ENCODE assay signal across 10 cellular contexts in the genomic region with DNA sequence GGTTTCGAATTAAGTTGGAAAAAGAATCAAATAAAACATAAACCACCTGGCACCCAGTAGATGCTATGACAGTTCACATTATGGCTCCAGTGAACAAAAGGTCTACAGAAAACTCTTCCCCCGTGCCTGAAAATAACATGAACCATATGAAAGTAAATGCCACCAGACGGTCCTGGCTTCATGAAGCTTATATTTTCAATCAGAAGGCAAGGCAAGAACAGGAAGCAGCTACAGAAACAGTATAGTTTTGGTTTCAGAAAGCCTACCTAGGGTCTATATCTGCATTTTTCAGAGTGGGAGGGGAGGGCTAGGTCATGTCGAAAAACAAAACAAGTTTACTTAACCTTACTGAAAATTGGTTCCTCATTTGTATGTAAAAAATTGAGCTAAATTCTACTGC. TPM values are rescaled to one million over a fixed set of nuclear protein-coding genes. Genes with fewer than 3 reads are reported as not detected.
A peak's percentile ranks its signal among the peaks of the same experiment; 100 is the strongest.
DNase-seq lines count a peak whose midpoint lies in the region; ATAC-seq and TF ChIP-seq lines count a peak whose summit lies in the region.
"Had no signal": no experiment of that assay in that cellular context is flagged by ENCODE, and none has a peak within 500 bp of the region (broad histone marks: within the 10 kb centered on the region; RNA-seq: fewer than 3 reads in every experiment).

No MANE protein-coding gene starts in this region.

- H3K4me1 Mint-ChIP-seq in CD4-positive, CD25-positive, alpha-beta regulatory T cell: peaks cover 30 to 71% (median 48%) of the 10 kb centered on the region in 4 donors

- peak overlapping the region; percentile 55 for H3K4me3 ChIP-seq in CD4-positive, CD25-positive, alpha-beta regulatory T cell (ENCODE audit: low read depth, low read length)
- H3K4me3 ChIP-seq in RWPE2 (ENCODE audit: severe bottlenecking): no peak overlapping the region
- H3K4me3 ChIP-seq: lower lobe of right lung had no signal

- H3K9me3 Mint-ChIP-seq in CD4-positive, CD25-positive, alpha-beta regulatory T cell: no peaks in the 10 kb centered on the region

- H3K9me3 ChIP-seq in CD4-positive, CD25-positive, alpha-beta regulatory T cell (ENCODE audit: control insufficient read depth in 2 of 2, low read length in 2 of 2): no peaks in the 10 kb centered on the region
- no peaks in the 10 kb centered on the region for H3K9me3 ChIP-seq in RWPE2 (ENCODE audit: severe bottlenecking)
- H3K9me3 ChIP-seq: lower lobe of right lung had no signal

- DNase-seq in CD4-positive, CD25-positive, alpha-beta regulatory T cell: peak in 2 of 3 donors; percentile 35 to 79
- no peak for DNase-seq in RWPE2 (ENCODE audit: low spot score)
- DNase-seq in activated CD8-positive, alpha-beta memory T cell treated with anti-CD3 and anti-CD28 coated beads for 24 hours: no peak
- DNase-seq in SHP77 (lab: John Stamatoyannopoulos, UW): no peak
- no peak for DNase-seq in NCI-H446 (lab: John Stamatoyannopoulos, UW)
- DNase-seq in activated CD8-positive, alpha-beta memory T cell treated with anti-CD3 and anti-CD28 coated beads, Interleukin-2, amount 50 U/mL, for 48 hours: no peak
- DNase-seq: dermis blood vessel endothelial cell, lower lobe of right lung had no signal

- peak overlapping the region; percentile 72 for H3K27ac ChIP-seq in CD4-positive, CD25-positive, alpha-beta regulatory T cell (ENCODE audit: insufficient read depth, low read length, poor library complexity, severe bottlenecking)
- peak overlapping the region; percentile 42 for H3K27ac ChIP-seq in RWPE2 (ENCODE audit: poor library complexity, severe bottlenecking)
- H3K27ac ChIP-seq: lower lobe of right lung had no signal

- H3K36me3 ChIP-seq in CD4-positive, CD25-positive, alpha-beta regulatory T cell (ENCODE audit: control insufficient read depth, insufficient read depth, low read length): no peaks in the 10 kb centered on the region
- H3K36me3 ChIP-seq in RWPE2 (ENCODE audit: low read depth): no peaks in the 10 kb centered on the region
- H3K36me3 ChIP-seq: lower lobe of right lung had no signal

- H3K27me3 ChIP-seq in CD4-positive, CD25-positive, alpha-beta regulatory T cell (ENCODE audit: control insufficient read depth, insufficient read depth, low read length): no peaks in the 10 kb centered on the region
- H3K27me3 ChIP-seq in RWPE2 (ENCODE audit: insufficient read depth, poor library complexity, severe bottlenecking): no peaks in the 10 kb centered on the region

- peak overlapping the region; percentile 93 to 97 (median 97) for H3K27ac Mint-ChIP-seq in CD4-positive, CD25-positive, alpha-beta regulatory T cell

- no peaks in the 10 kb centered on the region for H3K27me3 Mint-ChIP-seq in CD4-positive, CD25-positive, alpha-beta regulatory T cell

- ATAC-seq in CD4-positive, CD25-positive, alpha-beta regulatory T cell (ENCODE audit: low read depth in 2 of 2): peak; percentile 33 to 42
- peak; percentile 64 for ATAC-seq in GM19035 (IDR thresholded peaks at IDR 0.05; ENCODE audit: unreplicated experiment)
- peak; percentile 48 for ATAC-seq in HG02970 (IDR thresholded peaks at IDR 0.05; ENCODE audit: low FRiP score, unreplicated experiment)
- ATAC-seq in RWPE2 (ENCODE audit: low read depth): no peak
- ATAC-seq: lower lobe of right lung had no signal

- peaks cover 29% of the 10 kb centered on the region for H3K4me1 ChIP-seq in CD4-positive, CD25-positive, alpha-beta regulatory T cell (ENCODE audit: control insufficient read depth, insufficient read depth, low read length, poor library complexity, severe bottlenecking)
- peaks cover 19% of the 10 kb centered on the region for H3K4me1 ChIP-seq in RWPE2 (ENCODE audit: insufficient read depth, poor library complexity, severe bottlenecking)

- peak overlapping the region; percentile 50 to 90 (median 72) for H3K4me3 Mint-ChIP-seq in CD4-positive, CD25-positive, alpha-beta regulatory T cell

- no peak for TF ChIP-seq CTCF in RWPE2 (IDR thresholded peaks at IDR 0.05; ENCODE audit: poor library complexity, severe bottlenecking)

- H3K36me3 Mint-ChIP-seq in CD4-positive, CD25-positive, alpha-beta regulatory T cell: peaks cover 19% of the 10 kb centered on the region

RNA-seq across cellular contexts. Expression of a gene that starts 9.8 kb away (rescaled TPM):
- total RNA-seq in CD4-positive, CD25-positive, alpha-beta regulatory T cell: 66.3 TPM
- polyA plus RNA-seq in CD4-positive, CD25-positive, alpha-beta regulatory T cell: 10 to 100 TPM; 13.3 to 27.4 (median 21.4) TPM

Comparison
In these comparisons a context has a peak if more than half of its experiments do, and no peak if none do; other contexts are left out.
1. DNase-seq: peak in CD4-positive, CD25-positive, alpha-beta regulatory T cell (2 of 3); none in RWPE2 (single experiment), activated CD8-positive, alpha-beta memory T cell treated with anti-CD3 and anti-CD28 coated beads for 24 hours (single experiment), SHP77 (0 of 2), NCI-H446 (0 of 2) and activated CD8-positive, alpha-beta memory T cell treated with anti-CD3 and anti-CD28 coated beads, Interleukin-2, amount 50 U/mL, for 48 hours (single experiment).